Comparison of ENCODE assay signal across 8 cellular contexts in the genomic region with DNA sequence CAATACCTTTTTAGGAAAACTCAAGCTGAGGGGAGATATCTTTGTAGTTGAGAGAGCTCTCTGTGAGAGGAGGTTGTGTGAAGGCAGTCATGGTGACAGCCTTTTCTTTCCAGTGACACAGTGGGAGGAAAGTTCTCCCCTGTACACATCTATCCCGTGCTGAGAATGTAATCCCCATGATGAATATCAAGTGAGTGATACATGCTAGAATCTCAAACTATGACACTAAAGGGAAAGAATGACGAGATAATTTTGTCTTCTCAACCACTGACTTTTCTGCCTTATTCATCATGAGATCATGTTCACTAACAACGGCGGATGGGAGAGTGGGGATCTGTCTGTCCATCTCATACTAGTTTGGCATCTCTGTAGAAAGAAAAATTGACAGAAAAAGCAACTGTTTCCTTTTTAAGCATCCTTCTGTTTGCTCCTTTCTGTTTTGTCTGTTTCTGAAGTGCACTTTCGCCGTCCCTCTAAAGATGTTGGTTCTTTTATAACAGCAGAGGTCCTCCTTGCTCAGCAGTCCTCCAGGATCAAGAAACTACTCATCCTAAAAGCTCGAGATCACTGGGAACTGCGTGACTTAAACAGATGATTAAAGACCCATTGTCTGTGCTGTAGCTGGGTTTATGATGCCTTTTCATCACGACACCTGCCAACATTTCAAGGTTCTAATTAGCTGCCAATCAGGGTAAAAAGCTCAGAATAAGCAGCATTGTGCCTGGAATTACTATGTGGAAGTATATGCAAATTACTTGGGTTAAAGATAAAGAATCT.
DNase-seq lines count a peak whose midpoint lies in the region; ATAC-seq and TF ChIP-seq lines count a peak whose summit lies in the region.
"Had no signal": no experiment of that assay in that cellular context is flagged by ENCODE, and none has a peak within 500 bp of the region (broad histone marks: within the 10 kb centered on the region; RNA-seq: fewer than 3 reads in every experiment).

No MANE protein-coding gene starts in this region.

- peaks cover 0 to 12% (median 0%) of the 10 kb centered on the region in 3 donors for H3K36me3 Mint-ChIP-seq in CD8-positive, alpha-beta memory T cell
- H3K36me3 Mint-ChIP-seq in stimulated activated naive B cell treated with anti-CD40 and anti-IgM and Interleukin-4, amounts not matched to agents 10 μg/mL and 1 μg/mL and 100 μg/mL, for 72 hours: no peaks in the 10 kb centered on the region

- H3K9me3 ChIP-seq in CD8-positive, alpha-beta memory T cell (ENCODE audit: low read length): no peaks in the 10 kb centered on the region
- no peaks in the 10 kb centered on the region for H3K9me3 ChIP-seq in uterus

- CTCF ChIA-PET in CD8-positive, alpha-beta memory T cell (lab: Charles Lee): no interaction called here

- H3K4me3 ChIP-seq in epithelial cell of proximal tubule (ENCODE audit: low read depth, low read length): no peak overlapping the region
- H3K4me3 ChIP-seq in CD8-positive, alpha-beta memory T cell (ENCODE audit: low read length): no peak overlapping the region
- no peak overlapping the region for H3K4me3 ChIP-seq in uterus

- no peak overlapping the region for H3K27ac Mint-ChIP-seq in CD8-positive, alpha-beta memory T cell
- no peak overlapping the region for H3K27ac Mint-ChIP-seq in stimulated activated naive B cell treated with anti-CD40 and anti-IgM and Interleukin-4, amounts not matched to agents 10 μg/mL and 1 μg/mL and 100 μg/mL, for 72 hours
- H3K27ac Mint-ChIP-seq: activated CD4-positive, alpha-beta T cell treated with anti-CD3 and anti-CD28 coated beads for 36 hours had no signal

- H3K27me3 Mint-ChIP-seq in CD8-positive, alpha-beta memory T cell: peaks cover 0 to 1% of the 10 kb centered on the region in 2 donors
- H3K27me3 Mint-ChIP-seq in stimulated activated naive B cell treated with anti-CD40 and anti-IgM and Interleukin-4, amounts not matched to agents 10 μg/mL and 1 μg/mL and 100 μg/mL, for 72 hours: peaks cover 0 to 3% of the 10 kb centered on the region in 2 donors
- H3K27me3 Mint-ChIP-seq: activated CD4-positive, alpha-beta T cell treated with anti-CD3 and anti-CD28 coated beads for 36 hours had no signal

- POLR2A ChIA-PET in CD8-positive, alpha-beta memory T cell (lab: Charles Lee): no interaction called here

- no peak overlapping the region for H3K27ac ChIP-seq in CD8-positive, alpha-beta memory T cell (ENCODE audit: low read depth, low read length)
- H3K27ac ChIP-seq in uterus: no peak overlapping the region

- H3K4me3 Mint-ChIP-seq in CD8-positive, alpha-beta memory T cell: no peak overlapping the region
- no peak overlapping the region for H3K4me3 Mint-ChIP-seq in stimulated activated naive B cell treated with anti-CD40 and anti-IgM and Interleukin-4, amounts not matched to agents 10 μg/mL and 1 μg/mL and 100 μg/mL, for 72 hours
- H3K4me3 Mint-ChIP-seq: activated CD4-positive, alpha-beta T cell treated with anti-CD3 and anti-CD28 coated beads for 36 hours had no signal

- ATAC-seq in stimulated activated naive B cell treated with anti-CD40 and anti-IgM and Interleukin-4, amounts not matched to agents 10 μg/mL and 1 μg/mL and 100 μg/mL, for 72 hours (replicated peaks): no peak
- ATAC-seq: activated CD4-positive, alpha-beta T cell treated with anti-CD3 and anti-CD28 coated beads for 36 hours had no signal

- intact Hi-C loops in uterus (cut with DNase I; ENCODE audit: low total_unique reads): no loop called here

- H3K4me1 Mint-ChIP-seq in CD8-positive, alpha-beta memory T cell: no peaks in the 10 kb centered on the region
- H3K4me1 Mint-ChIP-seq in stimulated activated naive B cell treated with anti-CD40 and anti-IgM and Interleukin-4, amounts not matched to agents 10 μg/mL and 1 μg/mL and 100 μg/mL, for 72 hours: no peaks in the 10 kb centered on the region
- H3K4me1 Mint-ChIP-seq: activated CD4-positive, alpha-beta T cell treated with anti-CD3 and anti-CD28 coated beads for 36 hours had no signal

- TF ChIP-seq CTCF in epithelial cell of proximal tubule (conservative IDR thresholded peaks at IDR 0.05; ENCODE audit: low read depth, low read length) (peak; percentile 50), uterus (IDR thresholded peaks at IDR 0.05) (no peak)

- no peaks in the 10 kb centered on the region for H3K9me3 Mint-ChIP-seq in CD8-positive, alpha-beta memory T cell
- H3K9me3 Mint-ChIP-seq in stimulated activated naive B cell treated with anti-CD40 and anti-IgM and Interleukin-4, amounts not matched to agents 10 μg/mL and 1 μg/mL and 100 μg/mL, for 72 hours: no peaks in the 10 kb centered on the region

- no peak for TF ChIP-seq POLR2A in uterus (IDR thresholded peaks at IDR 0.05)

- no peaks in the 10 kb centered on the region for H3K27me3 ChIP-seq in CD8-positive, alpha-beta memory T cell (ENCODE audit: insufficient read depth, low read length, poor library complexity, severe bottlenecking)
- H3K27me3 ChIP-seq in uterus: no peaks in the 10 kb centered on the region

- DNase-seq in ELR (ENCODE audit: low read depth): peak; percentile 92
- peak; percentile 44 for DNase-seq in NCI-H226
- peak; percentile 36 for DNase-seq in epithelial cell of proximal tubule (ENCODE audit: low read depth)
- DNase-seq in putamen (ENCODE audit: low spot score): peak; percentile 26
- no peak for DNase-seq in CD8-positive, alpha-beta memory T cell
- DNase-seq in stimulated activated naive B cell treated with anti-CD40 and anti-IgM and Interleukin-4, amounts not matched to agents 10 μg/mL and 1 μg/mL and 100 μg/mL, for 72 hours: no peak
- no peak for DNase-seq in uterus
- DNase-seq: activated CD4-positive, alpha-beta T cell treated with anti-CD3 and anti-CD28 coated beads for 36 hours had no signal

- H3K4me1 ChIP-seq in CD8-positive, alpha-beta memory T cell (ENCODE audit: insufficient read depth, low read length): no peaks in the 10 kb centered on the region
- H3K4me1 ChIP-seq in uterus: no peaks in the 10 kb centered on the region

- no peaks in the 10 kb centered on the region for H3K36me3 ChIP-seq in CD8-positive, alpha-beta memory T cell (ENCODE audit: insufficient read depth, low read length)
- H3K36me3 ChIP-seq in uterus: no peaks in the 10 kb centered on the region

Comparison
In these comparisons a context has a peak if more than half of its experiments do, and no peak if none do; other contexts are left out.
1. DNase-seq: peak in ELR (single experiment), NCI-H226 (single experiment), epithelial cell of proximal tubule (single experiment) and putamen (single experiment); none in CD8-positive, alpha-beta memory T cell (0 of 5), stimulated activated naive B cell treated with anti-CD40 and anti-IgM and Interleukin-4, amounts not matched to agents 10 μg/mL and 1 μg/mL and 100 μg/mL, for 72 hours (single experiment) and uterus (0 of 2).